Comparison of ENCODE assay signal across 14 cellular contexts in the genomic region with DNA sequence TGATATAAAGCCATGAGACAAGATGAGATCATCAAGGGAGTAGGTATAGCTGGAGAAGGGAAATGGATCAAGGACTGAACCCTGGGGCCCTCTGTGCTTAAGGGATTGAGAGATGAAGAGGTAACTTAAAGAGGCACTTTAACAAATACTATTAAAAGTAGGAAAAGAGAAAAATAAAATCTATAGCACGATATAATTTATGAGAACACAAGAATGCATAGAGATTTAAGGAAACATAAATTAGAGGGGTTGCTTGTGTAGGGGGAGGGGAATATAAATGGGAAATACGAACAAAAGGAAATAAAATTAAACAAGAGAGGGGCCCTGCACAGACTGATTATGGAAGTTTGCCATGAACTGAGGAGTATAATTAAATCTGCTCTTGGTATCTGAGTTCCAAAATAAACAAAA. TPM values are rescaled to one million over a fixed set of nuclear protein-coding genes. Genes with fewer than 3 reads are reported as not detected.
"Had no signal": no experiment of that assay in that cellular context is flagged by ENCODE, and none has a peak within 500 bp of the region (broad histone marks: within the 10 kb centered on the region; RNA-seq: fewer than 3 reads in every experiment).

No MANE protein-coding gene starts in this region.

- H3K36me3 ChIP-seq: colonic mucosa, spleen, upper lobe of left lung, WERI-Rb-1 had no signal

- H3K9me3 ChIP-seq: colonic mucosa, mucosa of descending colon, spleen, upper lobe of left lung had no signal

- DNase-seq: activated CD4-positive, alpha-beta T cell treated with anti-CD3 and anti-CD28 coated beads for 36 hours; activated CD8-positive, alpha-beta memory T cell treated with anti-CD3 and anti-CD28 coated beads, Interleukin-2, amount 50 U/mL, for 48 hours; activated CD8-positive, alpha-beta T cell treated with anti-CD3 and anti-CD28 coated beads for 36 hours; colonic mucosa; effector memory CD8-positive, alpha-beta T cell; mucosa of descending colon; naive thymus-derived CD8-positive, alpha-beta T cell; spleen; stimulated activated CD4-positive, alpha-beta T cell treated with anti-CD3 and anti-CD28 coated beads, Interleukin-1b, Interleukin-23, amount 100 ng/mL, for 48 hours; stimulated activated naive B cell treated with anti-CD40 and anti-IgM and Interleukin-4, amounts not matched to agents 10 μg/mL and 1 μg/mL and 100 μg/mL, for 72 hours; upper lobe of left lung; WERI-Rb-1 had no signal

- FAIRE-seq: astrocyte had no signal

- H3K4me3 ChIP-seq: colonic mucosa, mucosa of descending colon, spleen, upper lobe of left lung had no signal

- H3K27ac ChIP-seq: colonic mucosa, spleen, upper lobe of left lung, WERI-Rb-1 had no signal

- ATAC-seq: activated CD4-positive, alpha-beta T cell treated with anti-CD3 and anti-CD28 coated beads for 36 hours; activated CD8-positive, alpha-beta T cell treated with anti-CD3 and anti-CD28 coated beads for 36 hours; effector memory CD8-positive, alpha-beta T cell; mucosa of descending colon; naive thymus-derived CD8-positive, alpha-beta T cell; sciatic nerve; stimulated activated naive B cell treated with anti-CD40 and anti-IgM and Interleukin-4, amounts not matched to agents 10 μg/mL and 1 μg/mL and 100 μg/mL, for 72 hours had no signal

- H3K27me3 ChIP-seq: colonic mucosa, spleen, upper lobe of left lung had no signal

- H3K4me1 ChIP-seq: colonic mucosa had no signal

RNA-seq across cellular contexts. Expression of gene LRRC17, which starts 15.6 kb away (rescaled TPM):
- total RNA-seq: activated CD8-positive, alpha-beta T cell treated with anti-CD3 and anti-CD28 coated beads for 36 hours had no signal
- polyA plus RNA-seq: naive thymus-derived CD8-positive, alpha-beta T cell had no signal
